In genomic region chr22:46083383-46084350, GRCh38 we compare ENCODE assay signal across 1 cellular context.
TF ChIP-seq lines count a peak whose summit lies in the region.

No MANE protein-coding gene starts in this region.

TF ChIP-seq in HEK293, 187 proteins besides CTCF, POLR2A, EP300 and RAD21 (continued from another document):
- TF ChIP-seq ZSCAN5A (tag by site-specific recombination; IDR thresholded peaks at IDR 0.05) = no peak
- peak; percentile 64 for TF ChIP-seq SCRT2 (tag by site-specific recombination; IDR thresholded peaks at IDR 0.05)
- no peak for TF ChIP-seq TRIM28 (IDR thresholded peaks at IDR 0.05; ENCODE audit: borderline replicate concordance, low read length)
- no peak for TF ChIP-seq ZNF692 (tag by site-specific recombination; IDR thresholded peaks at IDR 0.05)
